Comparison of ENCODE assay signal across 8 cellular contexts in genomic region chr4:40887690-40888089, GRCh38.
DNase-seq lines count a peak whose midpoint lies in the region; ATAC-seq and TF ChIP-seq lines count a peak whose summit lies in the region.

No MANE protein-coding gene starts in this region.

- no peak for TF ChIP-seq EP300 in stomach (IDR thresholded peaks at IDR 0.05)

- WGBS in lung, 2 donors, result 63 to 81% methylated on average over 9 of the region's 9 CpGs
- 75 to 83% (median 78%) methylated on average over 9 of the region's 9 CpGs for WGBS in stomach, 5 donors

- H3K9me3 Mint-ChIP-seq in brain, result no peaks in the 10 kb centered on the region
- no peaks in the 10 kb centered on the region for H3K9me3 Mint-ChIP-seq in stimulated activated memory B cell treated with anti-CD40 and anti-IgM and Interleukin-4, amounts not matched to agents 10 μg/mL and 1 μg/mL and 100 μg/mL, for 72 hours

- H3K4me3 ChIP-seq in AG04449 (ENCODE audit: low read depth, low read length), result no peak overlapping the region
- H3K4me3 ChIP-seq in lung, result no peak overlapping the region
- H3K4me3 ChIP-seq in stomach, result no peak overlapping the region

- peak overlapping the region in 1 of 5 experiments; percentile 21 for H3K4me3 Mint-ChIP-seq in brain
- no peak overlapping the region for H3K4me3 Mint-ChIP-seq in stimulated activated memory B cell treated with anti-CD40 and anti-IgM and Interleukin-4, amounts not matched to agents 10 μg/mL and 1 μg/mL and 100 μg/mL, for 72 hours

- peaks cover 41% of the 10 kb centered on the region for H3K4me1 Mint-ChIP-seq in brain
- no peaks in the 10 kb centered on the region for H3K4me1 Mint-ChIP-seq in stimulated activated memory B cell treated with anti-CD40 and anti-IgM and Interleukin-4, amounts not matched to agents 10 μg/mL and 1 μg/mL and 100 μg/mL, for 72 hours

- H3K27ac Mint-ChIP-seq in brain, result peak overlapping the region; percentile 12 to 91 (median 60)
- no peak overlapping the region for H3K27ac Mint-ChIP-seq in stimulated activated memory B cell treated with anti-CD40 and anti-IgM and Interleukin-4, amounts not matched to agents 10 μg/mL and 1 μg/mL and 100 μg/mL, for 72 hours

- CTCF ChIA-PET in AG04449 (lab: Yijun Ruan, JAX), result interaction anchor here (1.0 to 3.3 kb wide), 5 partner anchors 10 to 153 kb away, joined by 3 to 50 read pairs (median 6); no protein-coding TSS in a partner anchor

- H3K9me3 ChIP-seq in lung (ENCODE audit: control insufficient read depth in 2 of 2, insufficient read depth in 1 of 2, low read length in 1 of 2), result no peaks in the 10 kb centered on the region
- H3K9me3 ChIP-seq in stomach, result no peaks in the 10 kb centered on the region

- H3K27ac ChIP-seq in lung (ENCODE audit: low read depth in 1 of 2, low read length in 1 of 2), result no peak overlapping the region
- H3K27ac ChIP-seq in stomach, result no peak overlapping the region

- peak; percentile 63 for ATAC-seq in lung (ENCODE audit: insufficient read depth, low FRiP score)
- ATAC-seq in stimulated activated memory B cell treated with anti-CD40 and anti-IgM and Interleukin-4, amounts not matched to agents 10 μg/mL and 1 μg/mL and 100 μg/mL, for 72 hours, result no peak

- H3K27me3 ChIP-seq in lung (ENCODE audit: control insufficient read depth, insufficient read depth) (no peaks in the 10 kb centered on the region), stomach (no peaks in the 10 kb centered on the region)

- TF ChIP-seq CTCF in AG04449 (IDR thresholded peaks at IDR 0.05; ENCODE audit: insufficient read depth, low read length, missing control alignments) (no peak), brain (conservative IDR thresholded peaks at IDR 0.05) (no peak), lung (IDR thresholded peaks at IDR 0.05; ENCODE audit: control extremely low read depth, extremely low read depth) (no peak), stomach (IDR thresholded peaks at IDR 0.05) (no peak)

- intact Hi-C loops in stomach (cut with DNase I; ENCODE audit: low total_unique reads), result no loop called here

- H3K36me3 ChIP-seq in lung (ENCODE audit: control insufficient read depth in 2 of 2, insufficient read depth in 2 of 2, low read length in 2 of 2), result peaks cover 0 to 8% of the 10 kb centered on the region in 2 donors
- H3K36me3 ChIP-seq in stomach, result peaks cover 7 to 81% (median 62%) of the 10 kb centered on the region in 4 donors

- no peaks in the 10 kb centered on the region for H3K27me3 Mint-ChIP-seq in brain
- peaks cover 5% of the 10 kb centered on the region for H3K27me3 Mint-ChIP-seq in stimulated activated memory B cell treated with anti-CD40 and anti-IgM and Interleukin-4, amounts not matched to agents 10 μg/mL and 1 μg/mL and 100 μg/mL, for 72 hours

- H3K4me1 ChIP-seq in lung (ENCODE audit: control insufficient read depth in 2 of 2, insufficient read depth in 2 of 2, low read length in 2 of 2) (no peaks in the 10 kb centered on the region), stomach (no peaks in the 10 kb centered on the region)

- POLR2A ChIA-PET in AG04449 (lab: Yijun Ruan, JAX), result interaction anchor here (0.6 to 1.2 kb wide), 3 partner anchors 10 to 277 kb away, joined by 3 to 4 read pairs (median 3); no protein-coding TSS in a partner anchor

- DNase-seq in AG04449 (ENCODE audit: low read depth, low spot score), result peak; percentile 80
- peak; percentile 85 for DNase-seq in GM04504 (ENCODE audit: low read depth)
- peak; percentile 31 for DNase-seq in lung (ENCODE audit: low spot score)
- no peak for DNase-seq in stomach
- no peak for DNase-seq in iPS-NIHi11 (ENCODE audit: low spot score)
- no peak for DNase-seq in UCSD-AML1 (lab: John Stamatoyannopoulos, UW; ENCODE audit: unreplicated experiment)

- peaks cover 23% of the 10 kb centered on the region for H3K36me3 Mint-ChIP-seq in brain
- no peaks in the 10 kb centered on the region for H3K36me3 Mint-ChIP-seq in stimulated activated memory B cell treated with anti-CD40 and anti-IgM and Interleukin-4, amounts not matched to agents 10 μg/mL and 1 μg/mL and 100 μg/mL, for 72 hours

- TF ChIP-seq POLR2A in stomach (IDR thresholded peaks at IDR 0.05), result no peak

Comparison
In these comparisons a context has a peak if more than half of its experiments do, and no peak if none do; other contexts are left out.
1. DNase-seq: peak in AG04449 (single experiment), GM04504 (single experiment) and lung (single experiment); none in stomach (single experiment), iPS-NIHi11 (single experiment) and UCSD-AML1 (single experiment).